Comparison of ENCODE assay signal across 8 cellular contexts in the genomic region with DNA sequence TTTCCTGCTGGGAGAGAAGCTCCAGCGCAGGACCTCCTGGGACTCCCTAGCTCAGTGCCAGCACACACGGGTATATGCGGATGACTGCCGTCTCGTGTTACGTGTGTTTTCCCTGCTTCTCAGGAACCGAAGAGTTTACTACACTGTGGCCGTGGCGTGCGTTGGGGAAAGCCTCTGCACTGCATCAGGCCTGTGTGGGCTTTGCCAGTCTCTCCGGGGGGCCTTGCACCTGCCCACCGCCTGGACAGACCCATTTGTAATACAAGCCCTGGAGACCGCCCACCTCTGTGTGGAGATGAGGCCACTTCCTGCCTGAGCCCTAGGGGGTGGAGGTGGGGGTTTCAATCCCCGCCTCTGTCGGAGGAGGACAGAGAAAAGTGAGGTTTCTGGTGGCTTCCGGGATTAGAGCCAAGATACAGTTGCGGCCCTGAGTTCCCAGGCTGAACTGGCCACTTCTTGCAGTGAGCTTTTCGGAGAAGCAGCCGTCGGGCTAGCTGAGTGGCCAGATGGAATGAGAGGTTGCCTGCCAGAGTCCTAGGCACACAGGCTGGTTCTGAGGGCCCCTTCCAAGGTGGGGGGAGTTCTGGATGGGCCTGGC. TPM values are rescaled to one million over a fixed set of nuclear protein-coding genes. Genes with fewer than 3 reads are reported as not detected.
DNase-seq lines count a peak whose midpoint lies in the region; ATAC-seq and TF ChIP-seq lines count a peak whose summit lies in the region.

No MANE protein-coding gene starts in this region.

- POLR2A ChIA-PET in activated B cell treated with CpG ODN at 0.5 μM for 24 hours (lab: Charles Lee), result interaction anchor here (4.4 to 9.2 kb wide), 2 partner anchors 12 to 16 kb away, joined by 51 to 84 read pairs; no protein-coding TSS in a partner anchor

- H3K36me3 ChIP-seq in iPS-20b (ENCODE audit: insufficient read depth, low read depth, low read length), result no peaks in the 10 kb centered on the region
- H3K36me3 ChIP-seq in transverse colon, result no peaks in the 10 kb centered on the region

- H3K4me1 ChIP-seq in iPS-20b (ENCODE audit: insufficient read depth, low read length) (peaks cover 38% of the 10 kb centered on the region), transverse colon (peaks cover 51 to 87% (median 78%) of the 10 kb centered on the region in 4 donors)

- CTCF ChIA-PET in activated B cell treated with CpG ODN at 0.5 μM for 24 hours (lab: Charles Lee), result interaction anchor here (1.8 kb wide), 1 partner anchor 123 kb away, joined by 3 read pairs; no protein-coding TSS in a partner anchor

- peak overlapping the region; percentile 57; the same call in 1 of the 2 replicates for H3K9ac ChIP-seq in iPS-20b (ENCODE audit: low read depth, low read length)

- TF ChIP-seq CTCF in NB4 (IDR thresholded peaks at IDR 0.05; ENCODE audit: low read depth, low read length), result no peak
- no peak for TF ChIP-seq CTCF in activated B cell treated with CpG ODN at 0.5 μM for 24 hours (IDR thresholded peaks at IDR 0.05)
- TF ChIP-seq CTCF in transverse colon (IDR thresholded peaks at IDR 0.05), result no peak

- H3K27me3 ChIP-seq in iPS-20b (ENCODE audit: insufficient read depth, low read length), result peaks cover 8% of the 10 kb centered on the region; the same call in 1 of the 2 replicates
- H3K27me3 ChIP-seq in transverse colon, result no peaks in the 10 kb centered on the region

- peaks cover 74% of the 10 kb centered on the region for H3K4me1 Mint-ChIP-seq in activated B cell treated with CpG ODN at 0.5 μM for 24 hours

- H3K27me3 Mint-ChIP-seq in activated B cell treated with CpG ODN at 0.5 μM for 24 hours, result no peaks in the 10 kb centered on the region

- H3K36me3 Mint-ChIP-seq in activated B cell treated with CpG ODN at 0.5 μM for 24 hours (ENCODE audit: low read depth), result peaks cover 5% of the 10 kb centered on the region

- no peaks in the 10 kb centered on the region for H3K9me3 ChIP-seq in iPS-20b (ENCODE audit: insufficient read depth, low read depth, low read length)
- no peaks in the 10 kb centered on the region for H3K9me3 ChIP-seq in transverse colon

- TF ChIP-seq EP300 in transverse colon (IDR thresholded peaks at IDR 0.05; ENCODE audit: low read depth), result no peak

- peak overlapping the region; percentile 70 for H3K4me3 Mint-ChIP-seq in activated B cell treated with CpG ODN at 0.5 μM for 24 hours

- peak overlapping the region; percentile 23 for H3K4me3 ChIP-seq in NB4 (ENCODE audit: low read depth, low read length)
- H3K4me3 ChIP-seq in iPS-20b (ENCODE audit: low read length), result peak overlapping the region; percentile 25; the same call in 1 of the 2 replicates
- H3K4me3 ChIP-seq in transverse colon, result peak overlapping the region in 1 of 4 donors; percentile 1

- peak; percentile 44 for DNase-seq in activated naive CD4-positive, alpha-beta T cell treated with Interleukin-2 at 50 U/mL for 16 hours
- no peak for DNase-seq in activated naive CD4-positive, alpha-beta T cell (lab: John Stamatoyannopoulos, UW)
- peak; percentile 92 for DNase-seq in NB4 (ENCODE audit: low read depth)
- no peak for DNase-seq in activated B cell treated with CpG ODN at 0.5 μM for 24 hours
- peak; percentile 68 for DNase-seq in transverse colon
- DNase-seq in posterior cingulate gyrus, result no peak

- TF ChIP-seq POLR2A in NB4 (IDR thresholded peaks at IDR 0.05; ENCODE audit: extremely low read depth, insufficient read length), result peak; percentile 56
- TF ChIP-seq POLR2A in transverse colon (IDR thresholded peaks at IDR 0.05), result no peak

- WGBS in transverse colon (ENCODE audit: low coverage in 1 of 2), 2 donors, result 67% methylated on average over 20 of the region's 20 CpGs; no CpG with 5 or more reads in 1 of the 2 donors

- in situ Hi-C loops in transverse colon (cut with MboI; ENCODE audit: low pct_ligation_motif_present in 1 of 4, low pct_unique_long_range_greater_than_20kb in 1 of 4, low sequenced_read_pairs in 3 of 4), result no loop called here

- ATAC-seq in HG02571 (IDR thresholded peaks at IDR 0.05; ENCODE audit: unreplicated experiment) (peak; percentile 65), activated B cell treated with CpG ODN at 0.5 μM for 24 hours (ENCODE audit: low read depth) (peak; percentile 53)

- no peaks in the 10 kb centered on the region for H3K9me3 Mint-ChIP-seq in activated B cell treated with CpG ODN at 0.5 μM for 24 hours

- H3K27ac Mint-ChIP-seq in activated B cell treated with CpG ODN at 0.5 μM for 24 hours, result peak overlapping the region; percentile 82

- intact Hi-C loops in activated B cell treated with CpG ODN at 0.5 μM for 24 hours (cut with micrococcal nuclease) (loop anchor here (1.0 to 5.0 kb wide), 2 partner anchors 32 to 41 kb away; no protein-coding TSS in a partner anchor), transverse colon (cut with DNase I; ENCODE audit: low total_unique reads) (no loop called here), posterior cingulate gyrus (cut with DNase I) (no loop called here)

- peak overlapping the region; percentile 51 for H3K27ac ChIP-seq in iPS-20b (ENCODE audit: low read length)
- H3K27ac ChIP-seq in transverse colon, result peak overlapping the region; percentile 84 to 96 (median 87)

RNA-seq across cellular contexts. Expression of a gene that starts 43.4 kb away (rescaled TPM):
- 37.8 and 48.3 TPM in 2 replicates for total RNA-seq in activated B cell treated with CpG ODN at 0.5 μM for 24 hours
- 100 to 1,000 TPM; 100 to 139 (median 120) TPM for total RNA-seq in transverse colon

Comparison
In these comparisons a context has a peak if more than half of its experiments do, and no peak if none do; other contexts are left out.
1. DNase-seq: peak in activated naive CD4-positive, alpha-beta T cell treated with Interleukin-2 at 50 U/mL for 16 hours (single experiment), NB4 (single experiment) and transverse colon (single experiment); none in activated naive CD4-positive, alpha-beta T cell (0 of 4), activated B cell treated with CpG ODN at 0.5 μM for 24 hours (single experiment) and posterior cingulate gyrus (0 of 10).